Comparison of ENCODE assay signal across 8 cellular contexts in genomic region chr9:127505396-127506116, GRCh38. TPM values are rescaled to one million over a fixed set of nuclear protein-coding genes. Genes with fewer than 3 reads are reported as not detected.
DNase-seq lines count a peak whose midpoint lies in the region; ATAC-seq and TF ChIP-seq lines count a peak whose summit lies in the region.

No MANE protein-coding gene starts in this region.

- H3K36me3 ChIP-seq in esophagus squamous epithelium, result peaks cover 49 to 100% (median 65%) of the 10 kb centered on the region in 3 donors
- peaks cover 11 to 22% of the 10 kb centered on the region in 2 donors for H3K36me3 ChIP-seq in prostate gland

- TF ChIP-seq POLR2A in esophagus squamous epithelium (IDR thresholded peaks at IDR 0.05) (no peak), prostate gland (IDR thresholded peaks at IDR 0.05) (no peak), GM18505 (IDR thresholded peaks at IDR 0.05; ENCODE audit: borderline replicate concordance, extremely low read depth, insufficient read depth, insufficient read length) (no peak)

- H3K9me3 Mint-ChIP-seq in CD14-positive monocyte, result no peaks in the 10 kb centered on the region

- H3K9me3 ChIP-seq in esophagus squamous epithelium (no peaks in the 10 kb centered on the region), prostate gland (no peaks in the 10 kb centered on the region)

- H3K36me3 Mint-ChIP-seq in CD14-positive monocyte, result peaks cover 45 to 85% of the 10 kb centered on the region in 2 donors

- CTCF ChIA-PET in HEK293T (lab: Yijun Ruan, JAX), result interaction anchor here (0.6 to 2.5 kb wide), 5 partner anchors 15 to 265 kb away, joined by 3 to 13 read pairs (median 3); partner anchors contain the start of gene TOR2A

- TF ChIP-seq CTCF in CD14-positive monocyte (IDR thresholded peaks at IDR 0.05) (peak; percentile 64), WI38 (IDR thresholded peaks at IDR 0.05; ENCODE audit: low read depth, low read length) (peak; percentile 60), esophagus squamous epithelium (IDR thresholded peaks at IDR 0.05) (peak in 5 of 6 experiments; percentile 30 to 61 (median 46)), prostate gland (IDR thresholded peaks at IDR 0.05) (peak in 3 of 4 experiments; percentile 15 to 62 (median 54))

- POLR2A ChIA-PET in HEK293T (lab: Yijun Ruan, JAX), result no interaction called here

- ATAC-seq in HG03025 (IDR thresholded peaks at IDR 0.05; ENCODE audit: low FRiP score, unreplicated experiment) (no peak), GM18505 (IDR thresholded peaks at IDR 0.05; ENCODE audit: unreplicated experiment) (no peak)

- H3K27me3 ChIP-seq in esophagus squamous epithelium (no peaks in the 10 kb centered on the region), prostate gland (replicated peaks; ENCODE audit: insufficient read depth) (no peaks in the 10 kb centered on the region)

- peak overlapping the region in 2 of 7 donors; percentile 46 to 82 for H3K27ac Mint-ChIP-seq in CD14-positive monocyte

- peak; percentile 64 for DNase-seq in CD14-positive monocyte (ENCODE audit: low spot score)
- peak; percentile 62 for DNase-seq in HEK293T (ENCODE audit: extremely low spot score)
- no peak for DNase-seq in esophagus squamous epithelium (lab: John Stamatoyannopoulos, UW)
- DNase-seq in prostate gland (ENCODE audit: low spot score), result no peak
- no peak for DNase-seq in NCI-H510A (lab: John Stamatoyannopoulos, UW)

- no peaks in the 10 kb centered on the region for H3K4me1 Mint-ChIP-seq in CD14-positive monocyte

- H3K4me3 ChIP-seq in WI38 (ENCODE audit: low read depth, low read length) (no peak overlapping the region), esophagus squamous epithelium (no peak overlapping the region), prostate gland (no peak overlapping the region)

- WGBS in esophagus squamous epithelium, 2 donors, result 66 to 75% methylated on average over 6 to 13 of the region's 16 CpGs
- WGBS in prostate gland, result 78% methylated on average over 16 of the region's 16 CpGs

- H3K4me1 ChIP-seq in esophagus squamous epithelium (peaks cover 12 to 45% (median 17%) of the 10 kb centered on the region in 3 donors), prostate gland (replicated peaks) (peaks cover 8% of the 10 kb centered on the region)

- intact Hi-C loops in CD14-positive monocyte (cut with micrococcal nuclease), result loop anchor here (1.0 to 10.0 kb wide), 4 partner anchors 81 to 369 kb away; partner anchors contain the start of gene AK1 (in 1 of the 2)
- intact Hi-C loops in esophagus squamous epithelium (cut with DNase I), result loop anchor here (5.0 to 10.0 kb wide), 2 partner anchors 82 to 219 kb away; no protein-coding TSS in a partner anchor
- intact Hi-C loops in prostate gland (cut with DNase I), result loop anchor here (2.0 to 10.0 kb wide), 3 partner anchors 33 to 409 kb away; partner anchors contain the start of gene ST6GALNAC4

- H3K4me3 Mint-ChIP-seq in CD14-positive monocyte, result no peak overlapping the region

- peaks cover 1 to 4% (median 2%) of the 10 kb centered on the region in 3 donors for H3K27me3 Mint-ChIP-seq in CD14-positive monocyte (ENCODE audit: low read depth in 3 of 3)

- H3K27ac ChIP-seq in esophagus squamous epithelium (peak overlapping the region; percentile 50 to 64 (median 57)), prostate gland (peak overlapping the region; percentile 55 to 67)

TF ChIP-seq in HEK293T, 16 proteins besides CTCF, POLR2A, EP300 and RAD21:
- no peak for TF ChIP-seq HDGF (IDR thresholded peaks at IDR 0.05; ENCODE audit: borderline replicate concordance)
- TF ChIP-seq CTBP1 (IDR thresholded peaks at IDR 0.05; ENCODE audit: borderline replicate concordance), result no peak
- no peak for TF ChIP-seq FOXA1 (IDR thresholded peaks at IDR 0.05)
- no peak for TF ChIP-seq L3MBTL2 (conservative IDR thresholded peaks at IDR 0.05)
- no peak for TF ChIP-seq LEF1 (IDR thresholded peaks at IDR 0.05; ENCODE audit: borderline replicate concordance)
- TF ChIP-seq ELF4 (IDR thresholded peaks at IDR 0.05), result no peak
- TF ChIP-seq SUZ12 (IDR thresholded peaks at IDR 0.05), result no peak
- TF ChIP-seq NFRKB (IDR thresholded peaks at IDR 0.05), result no peak
- no peak for TF ChIP-seq BHLHE40 (IDR thresholded peaks at IDR 0.05; ENCODE audit: borderline replicate concordance)
- TF ChIP-seq TARDBP (IDR thresholded peaks at IDR 0.05), result no peak
- TF ChIP-seq SP1 (IDR thresholded peaks at IDR 0.05), result no peak
- no peak for TF ChIP-seq FOXK2 (IDR thresholded peaks at IDR 0.05)
- no peak for TF ChIP-seq ARNT (IDR thresholded peaks at IDR 0.05)
- TF ChIP-seq PKNOX1 (IDR thresholded peaks at IDR 0.05), result no peak
- TF ChIP-seq ZNF384 (IDR thresholded peaks at IDR 0.05), result no peak
- TF ChIP-seq FOXM1 (IDR thresholded peaks at IDR 0.05; ENCODE audit: borderline replicate concordance), result no peak
TF ChIP-seq in HEK293T: peak in this region for 0.

RNA-seq across cellular contexts. Expression of gene LRSAM1, which starts 54.2 kb away (rescaled TPM):
- 1 to 10 TPM; 6.0 to 8.2 TPM for polyA plus RNA-seq in CD14-positive monocyte
- total RNA-seq in esophagus squamous epithelium, result 10 to 100 TPM in 3 of 4 donors, 1 to 10 TPM in 1; 8.0 to 16.2 (median 12.9) TPM
- 10 to 100 TPM; 14.8 to 30.5 TPM for total RNA-seq in prostate gland

RNA-seq across cellular contexts. Expression of gene RPL12, which starts 54.4 kb away (rescaled TPM):
- polyA plus RNA-seq in CD14-positive monocyte, result 100 to 1,000 TPM; 417 to 490 TPM
- total RNA-seq in esophagus squamous epithelium (1,000 to 10,000 TPM; 1,192 to 3,474 (median 2,165) TPM), prostate gland (1,000 to 10,000 TPM; 1,460 to 2,640 TPM)

Comparison
In these comparisons a context has a peak if more than half of its experiments do, and no peak if none do; other contexts are left out.
1. DNase-seq: peak in CD14-positive monocyte (single experiment) and HEK293T (single experiment); none in esophagus squamous epithelium (single experiment), prostate gland (single experiment) and NCI-H510A (single experiment).
2. Peak in every context shown above with its lines, with median percentiles within 50 percentile points of each other: CTCF ChIP-seq.